In the genomic region with DNA sequence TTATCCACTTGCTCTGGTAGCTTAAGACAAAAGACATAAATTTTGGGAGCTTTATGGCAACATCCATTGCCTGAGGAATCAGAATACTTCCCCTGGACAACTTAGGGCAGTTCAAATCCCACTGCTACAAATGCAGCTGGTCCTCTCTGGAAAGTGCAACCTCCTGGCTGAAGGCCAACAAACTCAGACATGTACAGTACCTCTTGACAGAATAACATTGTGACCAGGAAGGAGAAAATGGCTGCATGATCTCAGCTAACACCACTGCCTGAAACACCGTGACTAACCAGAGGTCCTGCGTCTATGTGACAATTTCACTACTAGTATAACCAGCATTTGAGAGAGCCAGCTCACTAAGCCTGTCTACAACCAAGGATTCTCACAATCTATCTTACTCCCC, we compare ENCODE assay signal across 13 cellular contexts.
DNase-seq lines count a peak whose midpoint lies in the region; ATAC-seq, FAIRE-seq and TF ChIP-seq lines count a peak whose summit lies in the region.
"Had no signal": no experiment of that assay in that cellular context is flagged by ENCODE, and none has a peak within 500 bp of the region (broad histone marks: within the 10 kb centered on the region; RNA-seq: fewer than 3 reads in every experiment).

No MANE protein-coding gene starts in this region.

- no peak overlapping the region for H2BK12ac ChIP-seq in mesenchymal stem cell (ENCODE audit: low read length in 2 of 2)

- H3K14ac ChIP-seq in mesenchymal stem cell (ENCODE audit: low read length in 2 of 2), result no peak overlapping the region

- no peak overlapping the region for H3K23ac ChIP-seq in mesenchymal stem cell (ENCODE audit: low read length in 2 of 2)

- H4K8ac ChIP-seq in mesenchymal stem cell (ENCODE audit: low read length), result no peak overlapping the region

- no peak overlapping the region for H3K4me2 ChIP-seq in mesenchymal stem cell (ENCODE audit: low read length, poor library complexity, severe bottlenecking)

- no peak overlapping the region for H2AFZ ChIP-seq in mesenchymal stem cell (ENCODE audit: low read depth, low read length)

- no peak overlapping the region for H2AK5ac ChIP-seq in mesenchymal stem cell (ENCODE audit: low read length, severe bottlenecking)

- no peak overlapping the region for H3K27ac Mint-ChIP-seq in stimulated activated naive CD8-positive, alpha-beta T cell treated with anti-CD3 and anti-CD28 coated beads, Interleukin-15, amount 100 ng/mL, for 72 hours
- H3K27ac Mint-ChIP-seq: dendritic cell treated with granulocyte-macrophage colony-stimulating factor and Interleukin-4, amounts not matched to agents 40 ng/mL and 50 ng/mL, for 4 days had no signal

- no peak overlapping the region for H3K27ac ChIP-seq in mesenchymal stem cell (ENCODE audit: low read length, poor library complexity, severe bottlenecking)
- H3K27ac ChIP-seq: thoracic aorta had no signal

- 100% methylated on average over 2 of the region's 2 CpGs for WGBS in mesenchymal stem cell

- FAIRE-seq in frontal cortex (lab: Jason Lieb, UNC), result no peak
- FAIRE-seq: H1 had no signal

- no peak overlapping the region for H3K18ac ChIP-seq in mesenchymal stem cell (ENCODE audit: low read depth in 1 of 2, low read length in 2 of 2)

- no peaks in the 10 kb centered on the region for H3K36me3 ChIP-seq in mesenchymal stem cell (ENCODE audit: control insufficient read depth in 1 of 2, insufficient read depth in 2 of 2, low read depth in 1 of 2, low read length in 2 of 2)
- H3K36me3 ChIP-seq: thoracic aorta had no signal

- H3K4me3 Mint-ChIP-seq in stimulated activated naive CD8-positive, alpha-beta T cell treated with anti-CD3 and anti-CD28 coated beads, Interleukin-15, amount 100 ng/mL, for 72 hours, result no peak overlapping the region
- H3K4me3 Mint-ChIP-seq: dendritic cell treated with granulocyte-macrophage colony-stimulating factor and Interleukin-4, amounts not matched to agents 40 ng/mL and 50 ng/mL, for 4 days had no signal

- no peak overlapping the region for H3K4ac ChIP-seq in mesenchymal stem cell (ENCODE audit: low read depth in 1 of 2, low read length in 2 of 2)

- no peak overlapping the region for H3K9ac ChIP-seq in mesenchymal stem cell (ENCODE audit: low read length)

- H3K27me3 ChIP-seq in mesenchymal stem cell (ENCODE audit: control insufficient read depth in 1 of 2, insufficient read depth in 1 of 2, low read length in 2 of 2), result no peaks in the 10 kb centered on the region

- H3K4me1 Mint-ChIP-seq in stimulated activated naive CD8-positive, alpha-beta T cell treated with anti-CD3 and anti-CD28 coated beads, Interleukin-15, amount 100 ng/mL, for 72 hours, result peaks cover 2% of the 10 kb centered on the region

- DNase-seq in EH (ENCODE audit: low read depth) (peak; percentile 19), NCI-H1105 (lab: John Stamatoyannopoulos, UW) (peak; percentile 65), astrocyte of the hippocampus (ENCODE audit: low read depth, low spot score) (peak; percentile 55), mesenchymal stem cell (peak; percentile 34), frontal cortex (ENCODE audit: low spot score in 2 of 2) (no peak), GM13977 (ENCODE audit: low spot score) (no peak)
- no peak for DNase-seq in stimulated activated naive CD8-positive, alpha-beta T cell treated with anti-CD3 and anti-CD28 coated beads, Interleukin-15, amount 100 ng/mL, for 72 hours
- DNase-seq: activated CD8-positive, alpha-beta memory T cell treated with anti-CD3 and anti-CD28 coated beads for 24 hours; activated naive CD4-positive, alpha-beta T cell treated with anti-CD3 and anti-CD28 coated beads, Interleukin-2, amount 50 U/mL, for 16 hours; NCI-H1930 had no signal

- no peaks in the 10 kb centered on the region for H3K27me3 Mint-ChIP-seq in stimulated activated naive CD8-positive, alpha-beta T cell treated with anti-CD3 and anti-CD28 coated beads, Interleukin-15, amount 100 ng/mL, for 72 hours
- H3K27me3 Mint-ChIP-seq: dendritic cell treated with granulocyte-macrophage colony-stimulating factor and Interleukin-4, amounts not matched to agents 40 ng/mL and 50 ng/mL, for 4 days had no signal

- H2BK120ac ChIP-seq in mesenchymal stem cell (ENCODE audit: low read depth, low read length), result no peak overlapping the region

- no peak for ATAC-seq in stimulated activated naive CD8-positive, alpha-beta T cell treated with anti-CD3 and anti-CD28 coated beads, Interleukin-15, amount 100 ng/mL, for 72 hours

- no peak overlapping the region for H2BK5ac ChIP-seq in mesenchymal stem cell (ENCODE audit: low read depth, low read length, poor library complexity, severe bottlenecking)

- no peaks in the 10 kb centered on the region for H3K79me1 ChIP-seq in mesenchymal stem cell (replicated peaks; ENCODE audit: low read length, poor library complexity, severe bottlenecking)

- no peak overlapping the region for H4K91ac ChIP-seq in mesenchymal stem cell (ENCODE audit: low read length)

- H3K9me3 ChIP-seq in mesenchymal stem cell (ENCODE audit: control insufficient read depth, low read length), result peaks cover 4% of the 10 kb centered on the region
- H3K9me3 ChIP-seq: thoracic aorta had no signal

- TF ChIP-seq CTCF in GM13977 (IDR thresholded peaks at IDR 0.05; ENCODE audit: extremely low read depth, insufficient read depth, missing control alignments), result no peak

- no peaks in the 10 kb centered on the region for H3K4me1 ChIP-seq in mesenchymal stem cell (ENCODE audit: control insufficient read depth, insufficient read depth, low read depth, low read length)

- no peak overlapping the region for H3K4me3 ChIP-seq in mesenchymal stem cell (ENCODE audit: insufficient read depth in 1 of 2, low read depth in 1 of 2, low read length in 2 of 2)
- H3K4me3 ChIP-seq: thoracic aorta had no signal

- H3K9me3 Mint-ChIP-seq in stimulated activated naive CD8-positive, alpha-beta T cell treated with anti-CD3 and anti-CD28 coated beads, Interleukin-15, amount 100 ng/mL, for 72 hours, result peaks cover 0 to 7% of the 10 kb centered on the region in 2 donors

- in situ Hi-C loops in GM13977 (cut with MboI; ENCODE audit: low pct_unique_long_range_greater_than_20kb, low sequenced_read_pairs, unreplicated experiment), result no loop called here

- H2BK15ac ChIP-seq in mesenchymal stem cell (ENCODE audit: low read depth, poor library complexity, severe bottlenecking), result no peak overlapping the region

Comparison
In these comparisons a context has a peak if more than half of its experiments do, and no peak if none do; other contexts are left out.
1. DNase-seq: peak in EH (single experiment), NCI-H1105 (single experiment), astrocyte of the hippocampus (single experiment) and mesenchymal stem cell (single experiment); none in stimulated activated naive CD8-positive, alpha-beta T cell treated with anti-CD3 and anti-CD28 coated beads, Interleukin-15, amount 100 ng/mL, for 72 hours (0 of 2), frontal cortex (0 of 2) and GM13977 (single experiment).